ENCODE assay signal across 2 cellular contexts in the genomic region with DNA sequence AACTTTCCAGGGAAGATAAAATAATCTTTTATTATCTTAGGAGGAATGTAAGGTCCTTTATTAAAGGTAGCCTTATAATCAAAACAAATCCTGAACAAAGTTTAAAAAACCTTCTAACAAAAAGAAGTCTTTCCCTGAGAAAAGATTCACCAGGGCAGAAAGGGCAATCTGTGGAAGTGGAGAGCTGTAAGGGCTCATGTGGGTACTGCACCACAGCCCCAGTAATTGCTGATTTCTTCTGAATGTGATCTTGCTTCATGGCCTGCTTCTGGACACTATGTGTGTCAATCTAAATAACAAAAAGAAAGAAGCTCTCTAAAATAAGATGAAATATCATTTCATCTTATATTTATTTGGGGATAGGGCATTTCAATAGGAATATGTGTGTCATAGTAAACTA.
TF ChIP-seq lines count a peak whose summit lies in the region.

No MANE protein-coding gene starts in this region.

TF ChIP-seq in SK-N-SH treated with all-trans-retinoic acid at 6 μM for 48 hours, 23 proteins besides CTCF, POLR2A, EP300 and RAD21 (continued from another document):
- TF ChIP-seq, protein P1, sequence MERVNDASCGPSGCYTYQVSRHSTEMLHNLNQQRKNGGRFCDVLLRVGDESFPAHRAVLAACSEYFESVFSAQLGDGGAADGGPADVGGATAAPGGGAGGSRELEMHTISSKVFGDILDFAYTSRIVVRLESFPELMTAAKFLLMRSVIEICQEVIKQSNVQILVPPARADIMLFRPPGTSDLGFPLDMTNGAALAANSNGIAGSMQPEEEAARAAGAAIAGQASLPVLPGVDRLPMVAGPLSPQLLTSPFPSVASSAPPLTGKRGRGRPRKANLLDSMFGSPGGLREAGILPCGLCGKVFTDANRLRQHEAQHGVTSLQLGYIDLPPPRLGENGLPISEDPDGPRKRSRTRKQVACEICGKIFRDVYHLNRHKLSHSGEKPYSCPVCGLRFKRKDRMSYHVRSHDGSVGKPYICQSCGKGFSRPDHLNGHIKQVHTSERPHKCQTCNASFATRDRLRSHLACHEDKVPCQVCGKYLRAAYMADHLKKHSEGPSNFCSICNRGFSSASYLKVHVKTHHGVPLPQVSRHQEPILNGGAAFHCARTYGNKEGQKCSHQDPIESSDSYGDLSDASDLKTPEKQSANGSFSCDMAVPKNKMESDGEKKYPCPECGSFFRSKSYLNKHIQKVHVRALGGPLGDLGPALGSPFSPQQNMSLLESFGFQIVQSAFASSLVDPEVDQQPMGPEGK (CRISPR knock-in tag; IDR thresholded peaks at IDR 0.05; ENCODE audit: borderline replicate concordance) = no peak
- no peak for TF ChIP-seq RARB (CRISPR knock-in tag; IDR thresholded peaks at IDR 0.05)
- no peak for TF ChIP-seq ISL1 (CRISPR knock-in tag; IDR thresholded peaks at IDR 0.05)
- TF ChIP-seq ARNTL (CRISPR knock-in tag; IDR thresholded peaks at IDR 0.05; ENCODE audit: borderline replicate concordance, low read depth) = no peak
- no peak for TF ChIP-seq CSDC2 (CRISPR knock-in tag; IDR thresholded peaks at IDR 0.05)
- no peak for TF ChIP-seq ESRRG (CRISPR knock-in tag; IDR thresholded peaks at IDR 0.05)
- TF ChIP-seq, protein P2, sequence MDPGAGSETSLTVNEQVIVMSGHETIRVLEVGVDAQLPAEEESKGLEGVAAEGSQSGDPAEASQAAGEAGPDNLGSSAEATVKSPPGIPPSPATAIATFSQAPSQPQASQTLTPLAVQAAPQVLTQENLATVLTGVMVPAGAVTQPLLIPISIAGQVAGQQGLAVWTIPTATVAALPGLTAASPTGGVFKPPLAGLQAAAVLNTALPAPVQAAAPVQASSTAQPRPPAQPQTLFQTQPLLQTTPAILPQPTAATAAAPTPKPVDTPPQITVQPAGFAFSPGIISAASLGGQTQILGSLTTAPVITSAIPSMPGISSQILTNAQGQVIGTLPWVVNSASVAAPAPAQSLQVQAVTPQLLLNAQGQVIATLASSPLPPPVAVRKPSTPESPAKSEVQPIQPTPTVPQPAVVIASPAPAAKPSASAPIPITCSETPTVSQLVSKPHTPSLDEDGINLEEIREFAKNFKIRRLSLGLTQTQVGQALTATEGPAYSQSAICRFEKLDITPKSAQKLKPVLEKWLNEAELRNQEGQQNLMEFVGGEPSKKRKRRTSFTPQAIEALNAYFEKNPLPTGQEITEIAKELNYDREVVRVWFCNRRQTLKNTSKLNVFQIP (CRISPR knock-in tag; IDR thresholded peaks at IDR 0.05; ENCODE audit: borderline replicate concordance, low read depth) = no peak
- TF ChIP-seq ZNF70 (CRISPR knock-in tag; IDR thresholded peaks at IDR 0.05) = no peak
- TF ChIP-seq TCF4 (CRISPR knock-in tag; IDR thresholded peaks at IDR 0.05; ENCODE audit: borderline replicate concordance) = no peak
- TF ChIP-seq, protein P3, sequence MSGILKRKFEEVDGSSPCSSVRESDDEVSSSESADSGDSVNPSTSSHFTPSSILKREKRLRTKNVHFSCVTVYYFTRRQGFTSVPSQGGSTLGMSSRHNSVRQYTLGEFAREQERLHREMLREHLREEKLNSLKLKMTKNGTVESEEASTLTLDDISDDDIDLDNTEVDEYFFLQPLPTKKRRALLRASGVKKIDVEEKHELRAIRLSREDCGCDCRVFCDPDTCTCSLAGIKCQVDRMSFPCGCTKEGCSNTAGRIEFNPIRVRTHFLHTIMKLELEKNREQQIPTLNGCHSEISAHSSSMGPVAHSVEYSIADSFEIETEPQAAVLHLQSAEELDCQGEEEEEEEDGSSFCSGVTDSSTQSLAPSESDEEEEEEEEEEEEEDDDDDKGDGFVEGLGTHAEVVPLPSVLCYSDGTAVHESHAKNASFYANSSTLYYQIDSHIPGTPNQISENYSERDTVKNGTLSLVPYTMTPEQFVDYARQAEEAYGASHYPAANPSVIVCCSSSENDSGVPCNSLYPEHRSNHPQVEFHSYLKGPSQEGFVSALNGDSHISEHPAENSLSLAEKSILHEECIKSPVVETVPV (CRISPR knock-in tag; IDR thresholded peaks at IDR 0.05) = no peak
- TF ChIP-seq, protein P4, sequence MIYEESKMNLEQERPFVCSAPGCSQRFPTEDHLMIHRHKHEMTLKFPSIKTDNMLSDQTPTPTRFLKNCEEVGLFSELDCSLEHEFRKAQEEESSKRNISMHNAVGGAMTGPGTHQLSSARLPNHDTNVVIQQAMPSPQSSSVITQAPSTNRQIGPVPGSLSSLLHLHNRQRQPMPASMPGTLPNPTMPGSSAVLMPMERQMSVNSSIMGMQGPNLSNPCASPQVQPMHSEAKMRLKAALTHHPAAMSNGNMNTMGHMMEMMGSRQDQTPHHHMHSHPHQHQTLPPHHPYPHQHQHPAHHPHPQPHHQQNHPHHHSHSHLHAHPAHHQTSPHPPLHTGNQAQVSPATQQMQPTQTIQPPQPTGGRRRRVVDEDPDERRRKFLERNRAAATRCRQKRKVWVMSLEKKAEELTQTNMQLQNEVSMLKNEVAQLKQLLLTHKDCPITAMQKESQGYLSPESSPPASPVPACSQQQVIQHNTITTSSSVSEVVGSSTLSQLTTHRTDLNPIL (CRISPR knock-in tag; IDR thresholded peaks at IDR 0.05; ENCODE audit: low read depth) = no peak
- TF ChIP-seq PPARA (CRISPR knock-in tag; IDR thresholded peaks at IDR 0.05; ENCODE audit: borderline replicate concordance) = no peak
- no peak for TF ChIP-seq ZFP30 (CRISPR knock-in tag; IDR thresholded peaks at IDR 0.05)
- TF ChIP-seq GLIS3 (CRISPR knock-in tag; IDR thresholded peaks at IDR 0.05) = no peak
- no peak for TF ChIP-seq TOX (CRISPR knock-in tag; IDR thresholded peaks at IDR 0.05; ENCODE audit: borderline replicate concordance)
- TF ChIP-seq OSR1 (CRISPR knock-in tag; IDR thresholded peaks at IDR 0.05) = no peak
- TF ChIP-seq ZFP3 (CRISPR knock-in tag; IDR thresholded peaks at IDR 0.05) = no peak

TF ChIP-seq in SK-N-SH, 30 proteins besides CTCF, POLR2A, EP300 and RAD21 (continued from another document):
- TF ChIP-seq, protein P5, sequence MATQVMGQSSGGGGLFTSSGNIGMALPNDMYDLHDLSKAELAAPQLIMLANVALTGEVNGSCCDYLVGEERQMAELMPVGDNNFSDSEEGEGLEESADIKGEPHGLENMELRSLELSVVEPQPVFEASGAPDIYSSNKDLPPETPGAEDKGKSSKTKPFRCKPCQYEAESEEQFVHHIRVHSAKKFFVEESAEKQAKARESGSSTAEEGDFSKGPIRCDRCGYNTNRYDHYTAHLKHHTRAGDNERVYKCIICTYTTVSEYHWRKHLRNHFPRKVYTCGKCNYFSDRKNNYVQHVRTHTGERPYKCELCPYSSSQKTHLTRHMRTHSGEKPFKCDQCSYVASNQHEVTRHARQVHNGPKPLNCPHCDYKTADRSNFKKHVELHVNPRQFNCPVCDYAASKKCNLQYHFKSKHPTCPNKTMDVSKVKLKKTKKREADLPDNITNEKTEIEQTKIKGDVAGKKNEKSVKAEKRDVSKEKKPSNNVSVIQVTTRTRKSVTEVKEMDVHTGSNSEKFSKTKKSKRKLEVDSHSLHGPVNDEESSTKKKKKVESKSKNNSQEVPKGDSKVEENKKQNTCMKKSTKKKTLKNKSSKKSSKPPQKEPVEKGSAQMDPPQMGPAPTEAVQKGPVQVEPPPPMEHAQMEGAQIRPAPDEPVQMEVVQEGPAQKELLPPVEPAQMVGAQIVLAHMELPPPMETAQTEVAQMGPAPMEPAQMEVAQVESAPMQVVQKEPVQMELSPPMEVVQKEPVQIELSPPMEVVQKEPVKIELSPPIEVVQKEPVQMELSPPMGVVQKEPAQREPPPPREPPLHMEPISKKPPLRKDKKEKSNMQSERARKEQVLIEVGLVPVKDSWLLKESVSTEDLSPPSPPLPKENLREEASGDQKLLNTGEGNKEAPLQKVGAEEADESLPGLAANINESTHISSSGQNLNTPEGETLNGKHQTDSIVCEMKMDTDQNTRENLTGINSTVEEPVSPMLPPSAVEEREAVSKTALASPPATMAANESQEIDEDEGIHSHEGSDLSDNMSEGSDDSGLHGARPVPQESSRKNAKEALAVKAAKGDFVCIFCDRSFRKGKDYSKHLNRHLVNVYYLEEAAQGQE (IDR thresholded peaks at IDR 0.05; ENCODE audit: low read depth, low read length) = no peak
- TF ChIP-seq SMC3 (IDR thresholded peaks at IDR 0.05; ENCODE audit: low read depth, low read length) = no peak
- no peak for TF ChIP-seq RCOR1 (IDR thresholded peaks at IDR 0.05; ENCODE audit: low read length)
- no peak for TF ChIP-seq NRF1 (IDR thresholded peaks at IDR 0.05; ENCODE audit: low read depth, low read length)
